In the genomic region with DNA sequence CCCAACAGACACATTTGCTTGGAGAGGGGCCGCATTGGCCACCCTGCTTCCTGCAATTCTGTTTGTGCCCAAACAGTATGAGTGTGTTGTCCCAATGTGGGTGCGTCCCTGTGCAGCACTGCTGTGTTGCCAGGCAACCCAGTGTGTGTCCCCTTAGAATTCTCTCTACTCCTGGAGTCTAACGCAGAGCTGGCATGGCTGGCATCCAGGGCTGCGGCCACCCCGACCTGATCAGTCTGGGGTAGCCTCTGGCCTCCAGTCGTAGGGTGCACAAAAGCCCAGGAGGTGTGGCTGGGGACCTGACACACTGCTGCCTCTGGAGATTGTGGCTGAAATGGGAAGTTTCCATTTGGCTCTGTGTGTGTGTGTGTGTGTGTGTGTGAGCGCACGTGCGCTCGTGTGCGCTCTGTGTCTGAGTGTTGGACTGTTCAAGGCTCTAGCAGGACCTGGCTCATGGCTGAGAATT, we compare ENCODE assay signal across 1 cellular context.
TF ChIP-seq lines count a peak whose summit lies in the region.

No MANE protein-coding gene starts in this region.

TF ChIP-seq in WTC11, 78 proteins besides CTCF, POLR2A, EP300 and RAD21 (continued from another document):
- TF ChIP-seq, protein P1, sequence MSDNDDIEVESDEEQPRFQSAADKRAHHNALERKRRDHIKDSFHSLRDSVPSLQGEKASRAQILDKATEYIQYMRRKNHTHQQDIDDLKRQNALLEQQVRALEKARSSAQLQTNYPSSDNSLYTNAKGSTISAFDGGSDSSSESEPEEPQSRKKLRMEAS (CRISPR knock-in tag; IDR thresholded peaks at IDR 0.05) = no peak
- no peak for TF ChIP-seq ZNF219 (CRISPR knock-in tag; IDR thresholded peaks at IDR 0.05; ENCODE audit: borderline replicate concordance)
- TF ChIP-seq JUN (CRISPR knock-in tag; IDR thresholded peaks at IDR 0.05) = no peak
- TF ChIP-seq, protein P2, sequence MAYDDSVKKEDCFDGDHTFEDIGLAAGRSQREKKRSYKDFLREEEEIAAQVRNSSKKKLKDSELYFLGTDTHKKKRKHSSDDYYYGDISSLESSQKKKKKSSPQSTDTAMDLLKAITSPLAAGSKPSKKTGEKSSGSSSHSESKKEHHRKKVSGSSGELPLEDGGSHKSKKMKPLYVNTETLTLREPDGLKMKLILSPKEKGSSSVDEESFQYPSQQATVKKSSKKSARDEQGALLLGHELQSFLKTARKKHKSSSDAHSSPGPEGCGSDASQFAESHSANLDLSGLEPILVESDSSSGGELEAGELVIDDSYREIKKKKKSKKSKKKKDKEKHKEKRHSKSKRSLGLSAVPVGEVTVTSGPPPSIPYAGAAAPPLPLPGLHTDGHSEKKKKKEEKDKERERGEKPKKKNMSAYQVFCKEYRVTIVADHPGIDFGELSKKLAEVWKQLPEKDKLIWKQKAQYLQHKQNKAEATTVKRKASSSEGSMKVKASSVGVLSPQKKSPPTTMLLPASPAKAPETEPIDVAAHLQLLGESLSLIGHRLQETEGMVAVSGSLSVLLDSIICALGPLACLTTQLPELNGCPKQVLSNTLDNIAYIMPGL (CRISPR knock-in tag; IDR thresholded peaks at IDR 0.05) = no peak
- no peak for TF ChIP-seq ZNF121 (CRISPR knock-in tag; IDR thresholded peaks at IDR 0.05)
- TF ChIP-seq, protein P3, sequence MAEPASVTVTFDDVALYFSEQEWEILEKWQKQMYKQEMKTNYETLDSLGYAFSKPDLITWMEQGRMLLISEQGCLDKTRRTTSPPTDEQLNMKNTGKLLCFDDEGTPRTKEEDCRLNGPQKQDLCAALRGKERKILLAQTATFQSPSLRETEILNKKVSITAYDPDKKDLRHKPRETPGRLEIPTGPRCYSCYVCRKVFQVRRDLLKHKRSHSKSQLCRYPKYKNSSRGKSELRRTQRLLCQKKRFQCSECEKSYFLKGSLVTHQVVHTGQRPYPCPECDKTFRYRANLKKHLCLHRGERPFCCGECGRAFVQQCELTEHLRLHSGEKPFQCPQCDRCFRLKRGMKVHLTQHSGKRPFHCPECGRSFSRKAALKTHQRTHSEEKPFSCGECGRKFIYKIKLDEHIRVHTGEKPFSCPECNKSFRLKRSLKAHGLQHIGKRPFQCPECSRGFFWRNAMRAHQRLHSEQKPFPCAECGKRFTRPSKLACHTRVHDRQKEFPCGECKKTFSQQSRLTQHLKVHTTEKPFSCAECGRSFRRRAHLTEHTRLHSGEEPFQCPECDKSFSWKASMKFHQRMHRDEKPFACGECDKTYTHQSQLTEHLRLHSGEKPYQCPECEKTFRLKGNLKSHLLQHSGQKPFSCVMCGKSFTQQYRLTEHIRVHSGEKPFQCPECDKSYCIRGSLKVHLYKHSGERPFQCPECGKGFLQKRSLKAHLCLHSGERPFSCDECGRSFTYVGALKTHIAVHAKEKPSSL (CRISPR knock-in tag; conservative IDR thresholded peaks at IDR 0.05) = no peak
- TF ChIP-seq, protein P4, sequence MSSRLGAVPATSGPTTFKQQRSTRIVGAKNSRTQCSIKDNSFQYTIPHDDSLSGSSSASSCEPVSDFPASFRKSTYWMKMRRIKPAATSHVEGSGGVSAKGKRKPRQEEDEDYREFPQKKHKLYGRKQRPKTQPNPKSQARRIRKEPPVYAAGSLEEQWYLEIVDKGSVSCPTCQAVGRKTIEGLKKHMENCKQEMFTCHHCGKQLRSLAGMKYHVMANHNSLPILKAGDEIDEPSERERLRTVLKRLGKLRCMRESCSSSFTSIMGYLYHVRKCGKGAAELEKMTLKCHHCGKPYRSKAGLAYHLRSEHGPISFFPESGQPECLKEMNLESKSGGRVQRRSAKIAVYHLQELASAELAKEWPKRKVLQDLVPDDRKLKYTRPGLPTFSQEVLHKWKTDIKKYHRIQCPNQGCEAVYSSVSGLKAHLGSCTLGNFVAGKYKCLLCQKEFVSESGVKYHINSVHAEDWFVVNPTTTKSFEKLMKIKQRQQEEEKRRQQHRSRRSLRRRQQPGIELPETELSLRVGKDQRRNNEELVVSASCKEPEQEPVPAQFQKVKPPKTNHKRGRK (CRISPR knock-in tag; IDR thresholded peaks at IDR 0.05; ENCODE audit: borderline replicate concordance) = no peak
- TF ChIP-seq NR3C1 (CRISPR knock-in tag; conservative IDR thresholded peaks at IDR 0.05; ENCODE audit: low read depth) = no peak
- TF ChIP-seq FOXP1 (CRISPR knock-in tag; IDR thresholded peaks at IDR 0.05; ENCODE audit: borderline replicate concordance) = no peak
TF ChIP-seq in WTC11: peak in this region for 0.
